In genomic region chr10:30985552-30985951, GRCh38 we compare ENCODE assay signal across 1 cellular context.
TF ChIP-seq lines count a peak whose summit lies in the region.

No MANE protein-coding gene starts in this region.

TF ChIP-seq in SK-N-SH treated with all-trans-retinoic acid at 6 μM for 48 hours, 23 proteins besides CTCF, POLR2A, EP300 and RAD21 (continued from another document):
- TF ChIP-seq, protein P1, sequence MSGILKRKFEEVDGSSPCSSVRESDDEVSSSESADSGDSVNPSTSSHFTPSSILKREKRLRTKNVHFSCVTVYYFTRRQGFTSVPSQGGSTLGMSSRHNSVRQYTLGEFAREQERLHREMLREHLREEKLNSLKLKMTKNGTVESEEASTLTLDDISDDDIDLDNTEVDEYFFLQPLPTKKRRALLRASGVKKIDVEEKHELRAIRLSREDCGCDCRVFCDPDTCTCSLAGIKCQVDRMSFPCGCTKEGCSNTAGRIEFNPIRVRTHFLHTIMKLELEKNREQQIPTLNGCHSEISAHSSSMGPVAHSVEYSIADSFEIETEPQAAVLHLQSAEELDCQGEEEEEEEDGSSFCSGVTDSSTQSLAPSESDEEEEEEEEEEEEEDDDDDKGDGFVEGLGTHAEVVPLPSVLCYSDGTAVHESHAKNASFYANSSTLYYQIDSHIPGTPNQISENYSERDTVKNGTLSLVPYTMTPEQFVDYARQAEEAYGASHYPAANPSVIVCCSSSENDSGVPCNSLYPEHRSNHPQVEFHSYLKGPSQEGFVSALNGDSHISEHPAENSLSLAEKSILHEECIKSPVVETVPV (CRISPR knock-in tag; IDR thresholded peaks at IDR 0.05): no peak
- no peak for TF ChIP-seq ZNF565 (CRISPR knock-in tag; conservative IDR thresholded peaks at IDR 0.05; ENCODE audit: low read depth)
- TF ChIP-seq, protein P2, sequence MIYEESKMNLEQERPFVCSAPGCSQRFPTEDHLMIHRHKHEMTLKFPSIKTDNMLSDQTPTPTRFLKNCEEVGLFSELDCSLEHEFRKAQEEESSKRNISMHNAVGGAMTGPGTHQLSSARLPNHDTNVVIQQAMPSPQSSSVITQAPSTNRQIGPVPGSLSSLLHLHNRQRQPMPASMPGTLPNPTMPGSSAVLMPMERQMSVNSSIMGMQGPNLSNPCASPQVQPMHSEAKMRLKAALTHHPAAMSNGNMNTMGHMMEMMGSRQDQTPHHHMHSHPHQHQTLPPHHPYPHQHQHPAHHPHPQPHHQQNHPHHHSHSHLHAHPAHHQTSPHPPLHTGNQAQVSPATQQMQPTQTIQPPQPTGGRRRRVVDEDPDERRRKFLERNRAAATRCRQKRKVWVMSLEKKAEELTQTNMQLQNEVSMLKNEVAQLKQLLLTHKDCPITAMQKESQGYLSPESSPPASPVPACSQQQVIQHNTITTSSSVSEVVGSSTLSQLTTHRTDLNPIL (CRISPR knock-in tag; IDR thresholded peaks at IDR 0.05; ENCODE audit: low read depth): no peak
- TF ChIP-seq ZC3H10 (CRISPR knock-in tag; IDR thresholded peaks at IDR 0.05): no peak
- no peak for TF ChIP-seq PATZ1 (CRISPR knock-in tag; IDR thresholded peaks at IDR 0.05; ENCODE audit: borderline replicate concordance)
- no peak for TF ChIP-seq ZNF8 (CRISPR knock-in tag; IDR thresholded peaks at IDR 0.05)
- no peak for TF ChIP-seq OSR1 (CRISPR knock-in tag; IDR thresholded peaks at IDR 0.05)
- TF ChIP-seq, protein P3, sequence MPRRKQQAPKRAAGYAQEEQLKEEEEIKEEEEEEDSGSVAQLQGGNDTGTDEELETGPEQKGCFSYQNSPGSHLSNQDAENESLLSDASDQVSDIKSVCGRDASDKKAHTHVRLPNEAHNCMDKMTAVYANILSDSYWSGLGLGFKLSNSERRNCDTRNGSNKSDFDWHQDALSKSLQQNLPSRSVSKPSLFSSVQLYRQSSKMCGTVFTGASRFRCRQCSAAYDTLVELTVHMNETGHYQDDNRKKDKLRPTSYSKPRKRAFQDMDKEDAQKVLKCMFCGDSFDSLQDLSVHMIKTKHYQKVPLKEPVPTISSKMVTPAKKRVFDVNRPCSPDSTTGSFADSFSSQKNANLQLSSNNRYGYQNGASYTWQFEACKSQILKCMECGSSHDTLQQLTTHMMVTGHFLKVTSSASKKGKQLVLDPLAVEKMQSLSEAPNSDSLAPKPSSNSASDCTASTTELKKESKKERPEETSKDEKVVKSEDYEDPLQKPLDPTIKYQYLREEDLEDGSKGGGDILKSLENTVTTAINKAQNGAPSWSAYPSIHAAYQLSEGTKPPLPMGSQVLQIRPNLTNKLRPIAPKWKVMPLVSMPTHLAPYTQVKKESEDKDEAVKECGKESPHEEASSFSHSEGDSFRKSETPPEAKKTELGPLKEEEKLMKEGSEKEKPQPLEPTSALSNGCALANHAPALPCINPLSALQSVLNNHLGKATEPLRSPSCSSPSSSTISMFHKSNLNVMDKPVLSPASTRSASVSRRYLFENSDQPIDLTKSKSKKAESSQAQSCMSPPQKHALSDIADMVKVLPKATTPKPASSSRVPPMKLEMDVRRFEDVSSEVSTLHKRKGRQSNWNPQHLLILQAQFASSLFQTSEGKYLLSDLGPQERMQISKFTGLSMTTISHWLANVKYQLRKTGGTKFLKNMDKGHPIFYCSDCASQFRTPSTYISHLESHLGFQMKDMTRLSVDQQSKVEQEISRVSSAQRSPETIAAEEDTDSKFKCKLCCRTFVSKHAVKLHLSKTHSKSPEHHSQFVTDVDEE (CRISPR knock-in tag; IDR thresholded peaks at IDR 0.05): no peak
